In the genomic region with DNA sequence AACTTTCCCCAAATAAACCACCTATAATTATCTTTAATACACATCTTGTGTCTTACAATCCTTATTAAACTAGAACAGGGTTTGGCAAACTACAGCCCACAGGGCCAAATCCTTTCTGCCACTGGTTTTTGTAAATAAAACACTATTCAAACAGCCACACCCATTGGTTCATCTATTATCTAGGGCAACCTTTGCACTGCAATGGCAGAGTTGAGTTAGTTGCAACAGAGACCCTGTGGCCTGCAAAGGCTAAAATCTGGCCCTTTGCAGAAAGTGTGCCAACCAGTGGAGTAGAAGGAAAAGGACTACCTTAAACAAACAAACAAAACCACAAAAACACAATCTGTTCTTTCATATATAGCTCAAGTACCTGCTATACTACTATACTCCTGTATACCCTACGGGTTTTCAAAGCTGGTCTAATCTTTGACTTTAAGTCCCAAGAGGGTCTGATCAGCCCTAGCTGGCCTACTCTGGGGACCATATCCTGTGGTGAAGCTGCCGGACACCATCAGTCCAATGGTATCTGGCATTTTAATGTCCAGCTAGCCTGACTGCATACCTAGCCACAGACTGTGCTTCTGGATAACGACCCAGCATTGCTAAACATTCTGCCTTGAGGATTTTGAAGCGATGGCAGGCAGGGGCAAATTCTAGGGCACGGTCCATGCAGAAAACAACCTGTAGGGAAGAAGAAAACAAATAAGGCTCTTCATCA, we compare ENCODE assay signal across 1 cellular context.
TF ChIP-seq lines count a peak whose summit lies in the region.

No MANE protein-coding gene starts in this region.

TF ChIP-seq in HepG2, 621 proteins besides CTCF, POLR2A, EP300 and RAD21 (continued from another document and continues in another):
- TF ChIP-seq ELF1 (CRISPR knock-in tag; IDR thresholded peaks at IDR 0.05) (0 out of 2 replicates have a peak, but pooled peaks have one; percentile 12), JUND (CRISPR knock-in tag; IDR thresholded peaks at IDR 0.05) (no peak), ZNF780A (CRISPR knock-in tag; IDR thresholded peaks at IDR 0.05) (no peak), ZSCAN12 (CRISPR knock-in tag; IDR thresholded peaks at IDR 0.05) (no peak), ZMAT3 (CRISPR knock-in tag; conservative IDR thresholded peaks at IDR 0.05) (no peak), ZNF782 (CRISPR knock-in tag; IDR thresholded peaks at IDR 0.05; ENCODE audit: borderline replicate concordance) (no peak), KLF13 (CRISPR knock-in tag; IDR thresholded peaks at IDR 0.05) (no peak), ZNF724P (CRISPR knock-in tag; IDR thresholded peaks at IDR 0.05; ENCODE audit: borderline replicate concordance) (no peak), POLR2AphosphoS5 (IDR thresholded peaks at IDR 0.05; ENCODE audit: low read depth, low read length) (no peak), MEF2D (CRISPR knock-in tag; IDR thresholded peaks at IDR 0.05) (no peak), NFIB (CRISPR knock-in tag; IDR thresholded peaks at IDR 0.05; ENCODE audit: borderline replicate concordance) (no peak), ZNF33B (CRISPR knock-in tag; IDR thresholded peaks at IDR 0.05) (no peak), ZNF607 (CRISPR knock-in tag; IDR thresholded peaks at IDR 0.05; ENCODE audit: borderline replicate concordance) (0 out of 2 replicates have a peak, but pooled peaks have one; percentile 27), SRSF4 (IDR thresholded peaks at IDR 0.05; ENCODE audit: low read depth, low read length, poor library complexity, severe bottlenecking) (no peak), ZNF367 (CRISPR knock-in tag; IDR thresholded peaks at IDR 0.05; ENCODE audit: borderline replicate concordance) (no peak), MED8 (CRISPR knock-in tag; IDR thresholded peaks at IDR 0.05; ENCODE audit: insufficient replicate concordance) (no peak), TRIM24 (CRISPR knock-in tag; IDR thresholded peaks at IDR 0.05) (no peak), ZNF788 (CRISPR knock-in tag; IDR thresholded peaks at IDR 0.05; ENCODE audit: borderline replicate concordance) (peak; percentile 33; the same call in 1 of the 2 replicates), KDM6A (CRISPR knock-in tag; IDR thresholded peaks at IDR 0.05; ENCODE audit: low read depth) (no peak), HNF4G (IDR thresholded peaks at IDR 0.05; ENCODE audit: borderline replicate concordance, low read depth, low read length) (peak; percentile 96), HNF4G (CRISPR knock-in tag; IDR thresholded peaks at IDR 0.05; ENCODE audit: borderline replicate concordance, low read depth) (peak; percentile 50; the same call in 1 of the 2 replicates), TEAD2 (CRISPR knock-in tag; IDR thresholded peaks at IDR 0.05) (no peak), MIER2 (CRISPR knock-in tag; IDR thresholded peaks at IDR 0.05) (no peak; the same call in 1 of the 2 replicates), ZKSCAN8 (CRISPR knock-in tag; IDR thresholded peaks at IDR 0.05; ENCODE audit: borderline replicate concordance) (no peak), ZKSCAN5 (CRISPR knock-in tag; IDR thresholded peaks at IDR 0.05) (no peak), SMARCE1 (IDR thresholded peaks at IDR 0.05; ENCODE audit: borderline replicate concordance) (no peak), FOXO1 (CRISPR knock-in tag; IDR thresholded peaks at IDR 0.05) (peak; percentile 48; the same call in 1 of the 2 replicates), ZNF674 (CRISPR knock-in tag; IDR thresholded peaks at IDR 0.05; ENCODE audit: low read depth) (no peak), ZNF761 (CRISPR knock-in tag; conservative IDR thresholded peaks at IDR 0.05) (no peak), NKX3-1 (CRISPR knock-in tag; IDR thresholded peaks at IDR 0.05) (no peak), ARNT (IDR thresholded peaks at IDR 0.05) (no peak), CCDC6 (CRISPR knock-in tag; IDR thresholded peaks at IDR 0.05) (0 out of 2 replicates have a peak, but pooled peaks have one; percentile 31), ZNF569 (CRISPR knock-in tag; IDR thresholded peaks at IDR 0.05; ENCODE audit: borderline replicate concordance) (no peak), HNRNPK (IDR thresholded peaks at IDR 0.05; ENCODE audit: low read depth, low read length, poor library complexity, severe bottlenecking) (no peak), ZNF530 (CRISPR knock-in tag; IDR thresholded peaks at IDR 0.05; ENCODE audit: low read depth) (no peak), ZIK1 (CRISPR knock-in tag; IDR thresholded peaks at IDR 0.05; ENCODE audit: borderline replicate concordance, low read depth) (no peak), ZNF678 (CRISPR knock-in tag; IDR thresholded peaks at IDR 0.05) (no peak), ZNF234 (CRISPR knock-in tag; conservative IDR thresholded peaks at IDR 0.05) (no peak), PAF1 (CRISPR knock-in tag; IDR thresholded peaks at IDR 0.05) (no peak), ZNF501 (CRISPR knock-in tag; IDR thresholded peaks at IDR 0.05) (no peak), NR2F6 (IDR thresholded peaks at IDR 0.05) (peak; percentile 70), NR2F6 (CRISPR knock-in tag; IDR thresholded peaks at IDR 0.05) (peak; percentile 51; the same call in 1 of the 2 replicates), MAFG (CRISPR knock-in tag; IDR thresholded peaks at IDR 0.05) (no peak), NPAS2 (CRISPR knock-in tag; IDR thresholded peaks at IDR 0.05; ENCODE audit: borderline replicate concordance) (no peak), TBX2 (CRISPR knock-in tag; IDR thresholded peaks at IDR 0.05; ENCODE audit: borderline replicate concordance) (peak; percentile 61; the same call in 1 of the 2 replicates), TAF15 (IDR thresholded peaks at IDR 0.05; ENCODE audit: low read depth, low read length, poor library complexity, severe bottlenecking) (no peak), NFYC (CRISPR knock-in tag; IDR thresholded peaks at IDR 0.05) (peak; percentile 42; the same call in 1 of the 2 replicates), ZNF343 (CRISPR knock-in tag; IDR thresholded peaks at IDR 0.05) (no peak), ATF7-NPFF (CRISPR knock-in tag; IDR thresholded peaks at IDR 0.05; ENCODE audit: low read depth) (no peak), ONECUT2 (CRISPR knock-in tag; IDR thresholded peaks at IDR 0.05) (no peak)
- TF ChIP-seq, protein P1, sequence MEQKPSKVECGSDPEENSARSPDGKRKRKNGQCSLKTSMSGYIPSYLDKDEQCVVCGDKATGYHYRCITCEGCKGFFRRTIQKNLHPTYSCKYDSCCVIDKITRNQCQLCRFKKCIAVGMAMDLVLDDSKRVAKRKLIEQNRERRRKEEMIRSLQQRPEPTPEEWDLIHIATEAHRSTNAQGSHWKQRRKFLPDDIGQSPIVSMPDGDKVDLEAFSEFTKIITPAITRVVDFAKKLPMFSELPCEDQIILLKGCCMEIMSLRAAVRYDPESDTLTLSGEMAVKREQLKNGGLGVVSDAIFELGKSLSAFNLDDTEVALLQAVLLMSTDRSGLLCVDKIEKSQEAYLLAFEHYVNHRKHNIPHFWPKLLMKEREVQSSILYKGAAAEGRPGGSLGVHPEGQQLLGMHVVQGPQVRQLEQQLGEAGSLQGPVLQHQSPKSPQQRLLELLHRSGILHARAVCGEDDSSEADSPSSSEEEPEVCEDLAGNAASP (CRISPR knock-in tag; IDR thresholded peaks at IDR 0.05; ENCODE audit: borderline replicate concordance) = peak; percentile 53; the same call in 1 of the 2 replicates
- TF ChIP-seq, protein P2, sequence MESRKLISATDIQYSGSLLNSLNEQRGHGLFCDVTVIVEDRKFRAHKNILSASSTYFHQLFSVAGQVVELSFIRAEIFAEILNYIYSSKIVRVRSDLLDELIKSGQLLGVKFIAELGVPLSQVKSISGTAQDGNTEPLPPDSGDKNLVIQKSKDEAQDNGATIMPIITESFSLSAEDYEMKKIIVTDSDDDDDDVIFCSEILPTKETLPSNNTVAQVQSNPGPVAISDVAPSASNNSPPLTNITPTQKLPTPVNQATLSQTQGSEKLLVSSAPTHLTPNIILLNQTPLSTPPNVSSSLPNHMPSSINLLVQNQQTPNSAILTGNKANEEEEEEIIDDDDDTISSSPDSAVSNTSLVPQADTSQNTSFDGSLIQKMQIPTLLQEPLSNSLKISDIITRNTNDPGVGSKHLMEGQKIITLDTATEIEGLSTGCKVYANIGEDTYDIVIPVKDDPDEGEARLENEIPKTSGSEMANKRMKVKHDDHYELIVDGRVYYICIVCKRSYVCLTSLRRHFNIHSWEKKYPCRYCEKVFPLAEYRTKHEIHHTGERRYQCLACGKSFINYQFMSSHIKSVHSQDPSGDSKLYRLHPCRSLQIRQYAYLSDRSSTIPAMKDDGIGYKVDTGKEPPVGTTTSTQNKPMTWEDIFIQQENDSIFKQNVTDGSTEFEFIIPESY (CRISPR knock-in tag; IDR thresholded peaks at IDR 0.05) = peak; percentile 55
- TF ChIP-seq, protein P3, sequence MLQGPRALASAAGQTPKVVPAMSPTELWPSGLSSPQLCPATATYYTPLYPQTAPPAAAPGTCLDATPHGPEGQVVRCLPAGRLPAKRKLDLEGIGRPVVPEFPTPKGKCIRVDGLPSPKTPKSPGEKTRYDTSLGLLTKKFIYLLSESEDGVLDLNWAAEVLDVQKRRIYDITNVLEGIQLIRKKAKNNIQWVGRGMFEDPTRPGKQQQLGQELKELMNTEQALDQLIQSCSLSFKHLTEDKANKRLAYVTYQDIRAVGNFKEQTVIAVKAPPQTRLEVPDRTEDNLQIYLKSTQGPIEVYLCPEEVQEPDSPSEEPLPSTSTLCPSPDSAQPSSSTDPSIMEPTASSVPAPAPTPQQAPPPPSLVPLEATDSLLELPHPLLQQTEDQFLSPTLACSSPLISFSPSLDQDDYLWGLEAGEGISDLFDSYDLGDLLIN (CRISPR knock-in tag; IDR thresholded peaks at IDR 0.05; ENCODE audit: borderline replicate concordance) = no peak
- TF ChIP-seq, protein P4, sequence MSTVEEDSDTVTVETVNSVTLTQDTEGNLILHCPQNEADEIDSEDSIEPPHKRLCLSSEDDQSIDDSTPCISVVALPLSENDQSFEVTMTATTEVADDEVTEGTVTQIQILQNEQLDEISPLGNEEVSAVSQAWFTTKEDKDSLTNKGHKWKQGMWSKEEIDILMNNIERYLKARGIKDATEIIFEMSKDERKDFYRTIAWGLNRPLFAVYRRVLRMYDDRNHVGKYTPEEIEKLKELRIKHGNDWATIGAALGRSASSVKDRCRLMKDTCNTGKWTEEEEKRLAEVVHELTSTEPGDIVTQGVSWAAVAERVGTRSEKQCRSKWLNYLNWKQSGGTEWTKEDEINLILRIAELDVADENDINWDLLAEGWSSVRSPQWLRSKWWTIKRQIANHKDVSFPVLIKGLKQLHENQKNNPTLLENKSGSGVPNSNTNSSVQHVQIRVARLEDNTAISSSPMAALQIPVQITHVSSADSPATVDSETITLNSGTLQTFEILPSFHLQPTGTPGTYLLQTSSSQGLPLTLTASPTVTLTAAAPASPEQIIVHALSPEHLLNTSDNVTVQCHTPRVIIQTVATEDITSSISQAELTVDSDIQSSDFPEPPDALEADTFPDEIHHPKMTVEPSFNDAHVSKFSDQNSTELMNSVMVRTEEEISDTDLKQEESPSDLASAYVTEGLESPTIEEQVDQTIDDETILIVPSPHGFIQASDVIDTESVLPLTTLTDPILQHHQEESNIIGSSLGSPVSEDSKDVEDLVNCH (CRISPR knock-in tag; IDR thresholded peaks at IDR 0.05) = no peak
- TF ChIP-seq, protein P5, sequence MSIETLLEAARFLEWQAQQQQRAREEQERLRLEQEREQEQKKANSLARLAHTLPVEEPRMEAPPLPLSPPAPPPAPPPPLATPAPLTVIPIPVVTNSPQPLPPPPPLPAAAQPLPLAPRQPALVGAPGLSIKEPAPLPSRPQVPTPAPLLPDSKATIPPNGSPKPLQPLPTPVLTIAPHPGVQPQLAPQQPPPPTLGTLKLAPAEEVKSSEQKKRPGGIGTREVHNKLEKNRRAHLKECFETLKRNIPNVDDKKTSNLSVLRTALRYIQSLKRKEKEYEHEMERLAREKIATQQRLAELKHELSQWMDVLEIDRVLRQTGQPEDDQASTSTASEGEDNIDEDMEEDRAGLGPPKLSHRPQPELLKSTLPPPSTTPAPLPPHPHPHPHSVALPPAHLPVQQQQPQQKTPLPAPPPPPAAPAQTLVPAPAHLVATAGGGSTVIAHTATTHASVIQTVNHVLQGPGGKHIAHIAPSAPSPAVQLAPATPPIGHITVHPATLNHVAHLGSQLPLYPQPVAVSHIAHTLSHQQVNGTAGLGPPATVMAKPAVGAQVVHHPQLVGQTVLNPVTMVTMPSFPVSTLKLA (IDR thresholded peaks at IDR 0.05) = no peak
- TF ChIP-seq, protein P6, sequence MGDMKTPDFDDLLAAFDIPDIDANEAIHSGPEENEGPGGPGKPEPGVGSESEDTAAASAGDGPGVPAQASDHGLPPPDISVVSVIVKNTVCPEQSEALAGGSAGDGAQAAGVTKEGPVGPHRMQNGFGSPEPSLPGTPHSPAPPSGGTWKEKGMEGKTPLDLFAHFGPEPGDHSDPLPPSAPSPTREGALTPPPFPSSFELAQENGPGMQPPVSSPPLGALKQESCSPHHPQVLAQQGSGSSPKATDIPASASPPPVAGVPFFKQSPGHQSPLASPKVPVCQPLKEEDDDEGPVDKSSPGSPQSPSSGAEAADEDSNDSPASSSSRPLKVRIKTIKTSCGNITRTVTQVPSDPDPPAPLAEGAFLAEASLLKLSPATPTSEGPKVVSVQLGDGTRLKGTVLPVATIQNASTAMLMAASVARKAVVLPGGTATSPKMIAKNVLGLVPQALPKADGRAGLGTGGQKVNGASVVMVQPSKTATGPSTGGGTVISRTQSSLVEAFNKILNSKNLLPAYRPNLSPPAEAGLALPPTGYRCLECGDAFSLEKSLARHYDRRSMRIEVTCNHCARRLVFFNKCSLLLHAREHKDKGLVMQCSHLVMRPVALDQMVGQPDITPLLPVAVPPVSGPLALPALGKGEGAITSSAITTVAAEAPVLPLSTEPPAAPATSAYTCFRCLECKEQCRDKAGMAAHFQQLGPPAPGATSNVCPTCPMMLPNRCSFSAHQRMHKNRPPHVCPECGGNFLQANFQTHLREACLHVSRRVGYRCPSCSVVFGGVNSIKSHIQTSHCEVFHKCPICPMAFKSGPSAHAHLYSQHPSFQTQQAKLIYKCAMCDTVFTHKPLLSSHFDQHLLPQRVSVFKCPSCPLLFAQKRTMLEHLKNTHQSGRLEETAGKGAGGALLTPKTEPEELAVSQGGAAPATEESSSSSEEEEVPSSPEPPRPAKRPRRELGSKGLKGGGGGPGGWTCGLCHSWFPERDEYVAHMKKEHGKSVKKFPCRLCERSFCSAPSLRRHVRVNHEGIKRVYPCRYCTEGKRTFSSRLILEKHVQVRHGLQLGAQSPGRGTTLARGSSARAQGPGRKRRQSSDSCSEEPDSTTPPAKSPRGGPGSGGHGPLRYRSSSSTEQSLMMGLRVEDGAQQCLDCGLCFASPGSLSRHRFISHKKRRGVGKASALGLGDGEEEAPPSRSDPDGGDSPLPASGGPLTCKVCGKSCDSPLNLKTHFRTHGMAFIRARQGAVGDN (CRISPR knock-in tag; IDR thresholded peaks at IDR 0.05) = no peak
- TF ChIP-seq, protein P7, sequence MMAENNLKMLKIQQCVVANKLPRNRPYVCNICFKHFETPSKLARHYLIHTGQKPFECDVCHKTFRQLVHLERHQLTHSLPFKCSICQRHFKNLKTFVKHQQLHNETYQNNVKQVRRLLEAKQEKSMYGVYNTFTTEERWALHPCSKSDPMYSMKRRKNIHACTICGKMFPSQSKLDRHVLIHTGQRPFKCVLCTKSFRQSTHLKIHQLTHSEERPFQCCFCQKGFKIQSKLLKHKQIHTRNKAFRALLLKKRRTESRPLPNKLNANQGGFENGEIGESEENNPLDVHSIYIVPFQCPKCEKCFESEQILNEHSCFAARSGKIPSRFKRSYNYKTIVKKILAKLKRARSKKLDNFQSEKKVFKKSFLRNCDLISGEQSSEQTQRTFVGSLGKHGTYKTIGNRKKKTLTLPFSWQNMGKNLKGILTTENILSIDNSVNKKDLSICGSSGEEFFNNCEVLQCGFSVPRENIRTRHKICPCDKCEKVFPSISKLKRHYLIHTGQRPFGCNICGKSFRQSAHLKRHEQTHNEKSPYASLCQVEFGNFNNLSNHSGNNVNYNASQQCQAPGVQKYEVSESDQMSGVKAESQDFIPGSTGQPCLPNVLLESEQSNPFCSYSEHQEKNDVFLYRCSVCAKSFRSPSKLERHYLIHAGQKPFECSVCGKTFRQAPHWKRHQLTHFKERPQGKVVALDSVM (CRISPR knock-in tag; IDR thresholded peaks at IDR 0.05) = no peak
